Comparison of ENCODE assay signal across 13 cellular contexts in the genomic region with DNA sequence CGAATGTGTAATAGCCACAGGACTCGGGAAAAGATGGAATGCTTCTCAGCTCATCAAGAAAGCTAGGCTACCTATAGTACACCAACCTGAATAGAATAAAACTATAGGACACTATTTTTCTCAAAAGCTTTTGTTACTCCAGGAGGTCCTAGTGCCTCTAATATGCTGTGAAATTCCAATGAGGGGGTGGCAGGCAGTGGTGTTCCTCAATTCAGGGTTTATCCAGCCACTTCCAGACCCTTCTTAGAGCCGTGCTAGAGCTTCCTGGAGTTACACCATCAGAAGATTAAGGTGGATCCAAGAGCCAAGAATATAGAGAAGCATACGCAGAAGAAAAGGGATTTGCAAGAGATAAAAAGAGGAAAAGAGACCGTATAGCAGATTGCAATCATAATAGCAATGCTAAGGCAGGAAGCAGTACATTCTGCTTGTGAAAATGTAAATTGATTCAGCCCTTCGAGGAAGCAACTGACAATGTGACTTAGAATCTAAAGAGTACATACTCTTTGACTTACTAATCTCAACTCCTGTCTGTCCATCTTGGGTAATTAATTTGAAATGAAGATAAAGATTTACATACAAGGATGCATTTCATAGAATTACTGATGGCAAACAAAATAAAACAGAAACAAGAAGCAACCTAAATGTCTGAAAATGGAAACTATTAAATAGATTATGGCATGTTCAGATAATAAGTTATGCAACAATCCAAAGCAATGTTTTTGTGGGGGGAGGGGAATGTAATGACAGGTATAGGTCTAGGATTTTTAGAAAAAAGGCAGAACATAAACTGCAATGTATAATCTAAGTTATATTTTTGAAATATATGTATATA. TPM values are rescaled to one million over a fixed set of nuclear protein-coding genes. Genes with fewer than 3 reads are reported as not detected.
DNase-seq lines count a peak whose midpoint lies in the region; ATAC-seq and TF ChIP-seq lines count a peak whose summit lies in the region.
"Had no signal": no experiment of that assay in that cellular context is flagged by ENCODE, and none has a peak within 500 bp of the region (broad histone marks: within the 10 kb centered on the region; RNA-seq: fewer than 3 reads in every experiment).

No MANE protein-coding gene starts in this region.

- H3K4me3 ChIP-seq in CD4-positive, alpha-beta memory T cell (ENCODE audit: low read length in 2 of 2) = no peak overlapping the region
- H3K4me3 ChIP-seq in HUES48 (ENCODE audit: low read depth, low read length) = peak overlapping the region; percentile 82
- peak overlapping the region; percentile 62 for H3K4me3 ChIP-seq in lower lobe of right lung
- no peak overlapping the region for H3K4me3 ChIP-seq in testis

- peaks cover 0 to 22% (median 10%) of the 10 kb centered on the region in 8 donors for H3K9me3 Mint-ChIP-seq in CD4-positive, alpha-beta memory T cell
- peaks cover 19% of the 10 kb centered on the region for H3K9me3 Mint-ChIP-seq in activated CD4-positive, alpha-beta memory T cell treated with anti-CD3 and anti-CD28 coated beads, Interleukin-2, amount 10 ng/mL, durations not matched to agents 7 days and 5 days

- ATAC-seq in lower lobe of right lung = no peak

- intact Hi-C loops in CD4-positive, alpha-beta memory T cell (cut with micrococcal nuclease) = no loop called here
- intact Hi-C loops in lower lobe of right lung (cut with DNase I) = no loop called here
- intact Hi-C loops in testis (cut with DNase I; ENCODE audit: low total_unique reads) = no loop called here

- peak overlapping the region; percentile 2 to 89 (median 56) for H3K4me3 Mint-ChIP-seq in CD4-positive, alpha-beta memory T cell
- peak overlapping the region; percentile 47 for H3K4me3 Mint-ChIP-seq in activated CD4-positive, alpha-beta memory T cell treated with anti-CD3 and anti-CD28 coated beads, Interleukin-2, amount 10 ng/mL, durations not matched to agents 7 days and 5 days

- no peak for TF ChIP-seq CTCF in lower lobe of right lung (IDR thresholded peaks at IDR 0.05)
- no peak for TF ChIP-seq CTCF in testis (IDR thresholded peaks at IDR 0.05)
- TF ChIP-seq CTCF in RWPE1 (conservative IDR thresholded peaks at IDR 0.05; ENCODE audit: low read depth) = no peak

- peak overlapping the region in 5 of 7 donors; percentile 7 to 25 (median 13) for H3K27ac Mint-ChIP-seq in CD4-positive, alpha-beta memory T cell
- peak overlapping the region; percentile 24 for H3K27ac Mint-ChIP-seq in activated CD4-positive, alpha-beta memory T cell treated with anti-CD3 and anti-CD28 coated beads, Interleukin-2, amount 10 ng/mL, durations not matched to agents 7 days and 5 days

- peaks cover 2 to 5% of the 10 kb centered on the region in 2 donors for H3K36me3 Mint-ChIP-seq in CD4-positive, alpha-beta memory T cell
- peaks cover 28% of the 10 kb centered on the region for H3K36me3 Mint-ChIP-seq in activated CD4-positive, alpha-beta memory T cell treated with anti-CD3 and anti-CD28 coated beads, Interleukin-2, amount 10 ng/mL, durations not matched to agents 7 days and 5 days (ENCODE audit: low read depth)

- no peak overlapping the region for H3K9ac ChIP-seq in HUES48 (ENCODE audit: low read depth, low read length)
- H3K9ac ChIP-seq: KMS-11 had no signal

- peaks cover 13 to 34% (median 17%) of the 10 kb centered on the region in 4 donors for H3K4me1 Mint-ChIP-seq in CD4-positive, alpha-beta memory T cell
- H3K4me1 Mint-ChIP-seq in activated CD4-positive, alpha-beta memory T cell treated with anti-CD3 and anti-CD28 coated beads, Interleukin-2, amount 10 ng/mL, durations not matched to agents 7 days and 5 days = peaks cover 21% of the 10 kb centered on the region

- no peak for TF ChIP-seq POLR2A in testis (IDR thresholded peaks at IDR 0.05)

- POLR2A ChIA-PET in CD4-positive, alpha-beta memory T cell (lab: Charles Lee; ENCODE audit: partially characterized antibody) = interaction anchor here (0.6 to 1.7 kb wide), 4 partner anchors 23 to 224 kb away, joined by 3 to 6 read pairs (median 4); a partner anchor contains a TSS
- POLR2A ChIA-PET in activated CD4-positive, alpha-beta memory T cell treated with anti-CD3 and anti-CD28 coated beads, Interleukin-2, amount 10 ng/mL, durations not matched to agents 7 days and 5 days (lab: Charles Lee) = interaction anchor here (0.7 to 2.2 kb wide), 6 partner anchors 16 to 193 kb away, joined by 3 to 11 read pairs (median 4); no protein-coding TSS in a partner anchor
- POLR2A ChIA-PET in RWPE1 (lab: Yijun Ruan, JAX; ENCODE audit: low non-redundant PET) = no interaction called here

- CTCF ChIA-PET in CD4-positive, alpha-beta memory T cell (lab: Charles Lee; ENCODE audit: partially characterized antibody) = interaction anchor here (0.8 kb wide), 1 partner anchor 174 kb away, joined by 3 read pairs; no protein-coding TSS in a partner anchor
- CTCF ChIA-PET in activated CD4-positive, alpha-beta memory T cell treated with anti-CD3 and anti-CD28 coated beads, Interleukin-2, amount 10 ng/mL, durations not matched to agents 7 days and 5 days (lab: Charles Lee) = interaction anchor here (0.7 to 1.0 kb wide), 3 partner anchors 145 to 151 kb away, joined by 3 read pairs; no protein-coding TSS in a partner anchor
- CTCF ChIA-PET in RWPE1 (lab: Yijun Ruan, JAX) = interaction anchor here (0.6 to 0.9 kb wide), 3 partner anchors 95 to 99 kb away, joined by 3 to 4 read pairs (median 3); no protein-coding TSS in a partner anchor

- DNase-seq in CD4-positive, alpha-beta memory T cell = no peak
- DNase-seq in activated CD4-positive, alpha-beta memory T cell treated with anti-CD3 and anti-CD28 coated beads, Interleukin-2, amount 10 ng/mL, durations not matched to agents 7 days and 5 days = no peak
- DNase-seq in lower lobe of right lung = no peak
- no peak for DNase-seq in stimulated activated CD4-positive, alpha-beta T cell treated with anti-CD3 and anti-CD28 coated beads, Interleukin-2, amount 100 ng/mL, for 24 hours
- no peak for DNase-seq in testis
- DNase-seq in RWPE1 (ENCODE audit: low spot score) = no peak
- DNase-seq: GF-D8, left cardiac atrium, NCI-H2029, SHP77 had no signal

- WGBS in testis, 2 donors = 55 to 74% methylated on average over 6 of the region's 6 CpGs

- H3K27me3 Mint-ChIP-seq in CD4-positive, alpha-beta memory T cell = peaks cover 0 to 1% of the 10 kb centered on the region in 2 donors
- peaks cover 28% of the 10 kb centered on the region for H3K27me3 Mint-ChIP-seq in activated CD4-positive, alpha-beta memory T cell treated with anti-CD3 and anti-CD28 coated beads, Interleukin-2, amount 10 ng/mL, durations not matched to agents 7 days and 5 days

- H3K9me3 ChIP-seq in CD4-positive, alpha-beta memory T cell (ENCODE audit: control insufficient read depth in 1 of 2, low read length in 2 of 2) = peaks cover 0 to 5% of the 10 kb centered on the region in 2 donors
- H3K9me3 ChIP-seq in HUES48 (ENCODE audit: control insufficient read depth, insufficient read depth, low read length) (peaks cover 17% of the 10 kb centered on the region), lower lobe of right lung (peaks cover 24% of the 10 kb centered on the region), testis (no peaks in the 10 kb centered on the region)

- no peaks in the 10 kb centered on the region for H3K27me3 ChIP-seq in CD4-positive, alpha-beta memory T cell (ENCODE audit: insufficient read depth, low read length)
- H3K27me3 ChIP-seq in HUES48 (ENCODE audit: control insufficient read depth, insufficient read depth, low read length) (peaks cover 34% of the 10 kb centered on the region), lower lobe of right lung (ENCODE audit: low read depth) (peaks cover 24% of the 10 kb centered on the region), testis (no peaks in the 10 kb centered on the region)

- no peak overlapping the region for H3K27ac ChIP-seq in CD4-positive, alpha-beta memory T cell (ENCODE audit: low read depth, low read length)
- no peak overlapping the region for H3K27ac ChIP-seq in HUES48 (ENCODE audit: low read depth, low read length)
- H3K27ac ChIP-seq in lower lobe of right lung = peak overlapping the region; percentile 73
- H3K27ac ChIP-seq in testis = no peak overlapping the region
- no peak overlapping the region for H3K27ac ChIP-seq in RWPE1
- H3K27ac ChIP-seq: C4-2B, KMS-11 had no signal

- H3K36me3 ChIP-seq in CD4-positive, alpha-beta memory T cell (ENCODE audit: insufficient read depth, low read length) = no peaks in the 10 kb centered on the region
- 0 out of 2 replicates have a peak, but pooled peaks cover 5% of the 10 kb centered on the region for H3K36me3 ChIP-seq in HUES48 (ENCODE audit: control insufficient read depth, insufficient read depth, low read length)
- H3K36me3 ChIP-seq in lower lobe of right lung = no peaks in the 10 kb centered on the region
- H3K36me3 ChIP-seq in testis (ENCODE audit: low read depth, missing control alignments) = no peaks in the 10 kb centered on the region

- peaks cover 9% of the 10 kb centered on the region for H3K4me1 ChIP-seq in CD4-positive, alpha-beta memory T cell (ENCODE audit: insufficient read depth, low read length)
- H3K4me1 ChIP-seq in HUES48 (ENCODE audit: control insufficient read depth, insufficient read depth, low read length) (peaks cover 27% of the 10 kb centered on the region), lower lobe of right lung (peaks cover 17% of the 10 kb centered on the region), testis (peaks cover 3% of the 10 kb centered on the region)

RNA-seq across cellular contexts. Expression of a gene that starts 2.1 kb away (rescaled TPM):
- under 1 TPM; 0.52 to 0.58 TPM for total RNA-seq in CD4-positive, alpha-beta memory T cell
- polyA plus RNA-seq in CD4-positive, alpha-beta memory T cell = under 1 TPM in 1 of 2 donors, not detected in 1; 0.30 TPM
- under 1 TPM; 0.93 to 0.95 TPM for total RNA-seq in activated CD4-positive, alpha-beta memory T cell treated with anti-CD3 and anti-CD28 coated beads, Interleukin-2, amount 10 ng/mL, durations not matched to agents 7 days and 5 days
- 12.5 TPM for total RNA-seq in lower lobe of right lung
- 1 to 10 TPM in 1 of 2 donors, under 1 TPM in 1; 0.87 to 1.6 TPM for total RNA-seq in testis
- polyA plus RNA-seq in testis (ENCODE audit: insufficient read depth, low read depth, low replicate concordance) = 0.84 TPM

Comparison
In these comparisons a context has a peak if more than half of its experiments do, and no peak if none do; other contexts are left out.
1. H3K4me3 ChIP-seq: peak in HUES48 (single experiment) and lower lobe of right lung (single experiment); none in CD4-positive, alpha-beta memory T cell (0 of 2) and testis (0 of 2).